In genomic region chr10:101394522-101395133, GRCh38 we compare ENCODE assay signal across 20 cellular contexts. TPM values are rescaled to one million over a fixed set of nuclear protein-coding genes. Genes with fewer than 3 reads are reported as not detected.
DNase-seq lines count a peak whose midpoint lies in the region; ATAC-seq and TF ChIP-seq lines count a peak whose summit lies in the region.
"Had no signal": no experiment of that assay in that cellular context is flagged by ENCODE, and none has a peak within 500 bp of the region (broad histone marks: within the 10 kb centered on the region; RNA-seq: fewer than 3 reads in every experiment).

No MANE protein-coding gene starts in this region.

- H3K27me3 Mint-ChIP-seq in MCF 10A (ENCODE audit: insufficient read depth, unreplicated experiment), result no peaks in the 10 kb centered on the region
- no peaks in the 10 kb centered on the region for H3K27me3 Mint-ChIP-seq in WTC11 (ENCODE audit: low read depth)
- H3K27me3 Mint-ChIP-seq: effector memory CD8-positive, alpha-beta T cell; stimulated activated naive CD8-positive, alpha-beta T cell treated with anti-CD3 and anti-CD28 coated beads, Interleukin-15, Interleukin-2, amounts not matched to agents 100 ng/mL and 50 ng/mL, for 24 hours had no signal

- no peak overlapping the region for H3K4me2 ChIP-seq in mammary epithelial cell (ENCODE audit: insufficient read depth, low read depth, low read length)

- DNase-seq in mammary epithelial cell (peak; percentile 27), MCF 10A (ENCODE audit: unreplicated experiment) (no peak), WTC11 (ENCODE audit: low spot score) (no peak), heart left ventricle (no peak), renal cortical epithelial cell (ENCODE audit: low read depth) (peak; percentile 13), colonic mucosa (no peak)
- DNase-seq in activated CD4-positive, alpha-beta T cell treated with anti-CD3 and anti-CD28 coated beads for 48 hours, result no peak
- DNase-seq: adrenal gland; cerebellar nuclear complex; effector memory CD8-positive, alpha-beta T cell; MV-4-11; NCI-H2029 treated with DMSO at 0.1 percent for 48 hours; NCI-H526 treated with DMSO at 0.1 percent for 48 hours; occipital lobe; transverse colon had no signal

- H3K9ac ChIP-seq in mammary epithelial cell (ENCODE audit: insufficient read depth, low read length) (no peak overlapping the region), colonic mucosa (ENCODE audit: low read depth in 2 of 2, low read length in 2 of 2) (no peak overlapping the region)
- H3K9ac ChIP-seq: BLaER1 treated with 17β-estradiol and CSF1 and Interleukin-3, amounts not matched to agents 10 nM and 100 nM had no signal

- H3K9me3 Mint-ChIP-seq in MCF 10A (ENCODE audit: unreplicated experiment), result no peaks in the 10 kb centered on the region
- H3K9me3 Mint-ChIP-seq in WTC11, result no peaks in the 10 kb centered on the region
- H3K9me3 Mint-ChIP-seq: effector memory CD8-positive, alpha-beta T cell; stimulated activated naive CD8-positive, alpha-beta T cell treated with anti-CD3 and anti-CD28 coated beads, Interleukin-15, Interleukin-2, amounts not matched to agents 100 ng/mL and 50 ng/mL, for 24 hours had no signal

- no peak for TF ChIP-seq POLR2A in heart left ventricle (IDR thresholded peaks at IDR 0.05)

- in situ Hi-C loops in mammary epithelial cell (cut with MboI; ENCODE audit: low sequenced_read_pairs in 2 of 2), result no loop called here

- BruUV-seq in mammary epithelial cell (replicated peaks; lab: Mats Ljungman, UMichigan), result no TSS peak
- no TSS peak for BruUV-seq in MCF 10A (replicated peaks; lab: Mats Ljungman, UMichigan)

- H3K79me2 ChIP-seq in mammary epithelial cell (ENCODE audit: insufficient read depth, low read length), result peaks cover 3% of the 10 kb centered on the region

- dilution Hi-C loops in mammary epithelial cell (cut with HindIII; ENCODE audit: low sequenced_read_pairs), result no loop called here

- POLR2A ChIA-PET in MCF 10A (lab: Yijun Ruan, JAX), result no interaction called here
- POLR2A ChIA-PET in WTC11 (lab: Charles Lee), result no interaction called here

- CTCF ChIA-PET in mammary epithelial cell (lab: Charles Lee; ENCODE audit: low non-redundant PET), result no interaction called here
- CTCF ChIA-PET in MCF 10A (lab: Yijun Ruan, JAX), result no interaction called here
- CTCF ChIA-PET in WTC11 (lab: Charles Lee), result no interaction called here

- intact Hi-C loops in mammary epithelial cell (cut with micrococcal nuclease), result no loop called here
- intact Hi-C loops in MCF 10A (cut with micrococcal nuclease), result no loop called here
- intact Hi-C loops in heart left ventricle (cut with DNase I), result no loop called here
- intact Hi-C loops in colonic mucosa (cut with DNase I), result no loop called here

- no peak overlapping the region for H3K4me3 Mint-ChIP-seq in MCF 10A (ENCODE audit: unreplicated experiment)
- H3K4me3 Mint-ChIP-seq in WTC11, result no peak overlapping the region
- H3K4me3 Mint-ChIP-seq: effector memory CD8-positive, alpha-beta T cell; stimulated activated naive CD8-positive, alpha-beta T cell treated with anti-CD3 and anti-CD28 coated beads, Interleukin-15, Interleukin-2, amounts not matched to agents 100 ng/mL and 50 ng/mL, for 24 hours had no signal

- peaks cover 4% of the 10 kb centered on the region for H3K4me1 ChIP-seq in mammary epithelial cell (ENCODE audit: insufficient read depth, low read length)
- H3K4me1 ChIP-seq in heart left ventricle, result peaks cover 0 to 25% (median 14%) of the 10 kb centered on the region in 12 donors
- no peaks in the 10 kb centered on the region for H3K4me1 ChIP-seq in colonic mucosa
- H3K4me1 ChIP-seq: adrenal gland had no signal

- H3K27me3 ChIP-seq in mammary epithelial cell (ENCODE audit: insufficient read depth, low read length) (no peaks in the 10 kb centered on the region), heart left ventricle (no peaks in the 10 kb centered on the region), colonic mucosa (no peaks in the 10 kb centered on the region)
- H3K27me3 ChIP-seq: adrenal gland; BLaER1 treated with 17β-estradiol and CSF1 and Interleukin-3, amounts not matched to agents 10 nM and 100 nM; transverse colon had no signal

- no peak overlapping the region for H2AFZ ChIP-seq in mammary epithelial cell (ENCODE audit: low read depth, low read length)

- TF ChIP-seq CTCF in mammary epithelial cell (conservative IDR thresholded peaks at IDR 0.05 in 1 of 2, IDR thresholded peaks at IDR 0.05 in 1 of 2; ENCODE audit: extremely low read depth in 1 of 2, insufficient read depth in 1 of 2, low read depth in 1 of 2, low read length in 2 of 2), result no peak
- no peak for TF ChIP-seq CTCF in MCF 10A (IDR thresholded peaks at IDR 0.05; ENCODE audit: unreplicated experiment)
- no peak for TF ChIP-seq CTCF in WTC11 (IDR thresholded peaks at IDR 0.05)
- TF ChIP-seq CTCF in heart left ventricle (IDR thresholded peaks at IDR 0.05), result no peak
- TF ChIP-seq CTCF in colonic mucosa (IDR thresholded peaks at IDR 0.05), result no peak

- H3K27ac ChIP-seq in mammary epithelial cell (ENCODE audit: insufficient read depth, low read depth, low read length) (no peak overlapping the region), heart left ventricle (peak overlapping the region in 4 of 12 donors; percentile 4 to 57 (median 18)), colonic mucosa (no peak overlapping the region)
- H3K27ac ChIP-seq: adrenal gland; BLaER1 treated with 17β-estradiol and CSF1 and Interleukin-3, amounts not matched to agents 10 nM and 100 nM; transverse colon had no signal

- no peaks in the 10 kb centered on the region for H3K9me3 ChIP-seq in mammary epithelial cell (replicated peaks; ENCODE audit: insufficient read depth, low read length)
- H3K9me3 ChIP-seq in heart left ventricle, result no peaks in the 10 kb centered on the region
- no peaks in the 10 kb centered on the region for H3K9me3 ChIP-seq in colonic mucosa
- H3K9me3 ChIP-seq: adrenal gland; BLaER1 treated with 17β-estradiol and CSF1 and Interleukin-3, amounts not matched to agents 10 nM and 100 nM; transverse colon had no signal

- ATAC-seq in WTC11 (no peak; the same call in 1 of the 2 replicates), heart left ventricle (peak; percentile 62 to 86 (median 70)), GM18868 (IDR thresholded peaks at IDR 0.05; ENCODE audit: unreplicated experiment) (no peak)
- ATAC-seq: activated CD4-positive, CD25-positive, alpha-beta regulatory T cell treated with anti-CD3 and anti-CD28 coated beads, Interleukin-2, amount 50 U/mL, for 24 hours; effector memory CD8-positive, alpha-beta T cell; sciatic nerve had no signal

- H3K4me3 ChIP-seq in mammary epithelial cell (replicated peaks in 1 of 3; ENCODE audit: insufficient read depth in 1 of 3, low read depth in 2 of 3, low read length in 3 of 3), result no peak overlapping the region
- no peak overlapping the region for H3K4me3 ChIP-seq in heart left ventricle
- H3K4me3 ChIP-seq in colonic mucosa, result no peak overlapping the region
- H3K4me3 ChIP-seq: adrenal gland; BLaER1 treated with 17β-estradiol and CSF1 and Interleukin-3, amounts not matched to agents 10 nM and 100 nM; transverse colon had no signal

- H3K4me1 Mint-ChIP-seq in MCF 10A (ENCODE audit: insufficient read depth, unreplicated experiment) (no peaks in the 10 kb centered on the region), WTC11 (no peaks in the 10 kb centered on the region; the same call in 1 of the 2 replicates)

- no peak overlapping the region for H3K27ac Mint-ChIP-seq in MCF 10A (ENCODE audit: low read depth, unreplicated experiment)
- H3K27ac Mint-ChIP-seq in WTC11, result peak overlapping the region; percentile 10; the same call in 1 of the 2 replicates
- H3K27ac Mint-ChIP-seq: stimulated activated naive CD8-positive, alpha-beta T cell treated with anti-CD3 and anti-CD28 coated beads, Interleukin-15, Interleukin-2, amounts not matched to agents 100 ng/mL and 50 ng/mL, for 24 hours had no signal

- no peaks in the 10 kb centered on the region for H4K20me1 ChIP-seq in mammary epithelial cell (ENCODE audit: insufficient read depth, low read length)

- peaks cover 9% of the 10 kb centered on the region for H3K36me3 Mint-ChIP-seq in MCF 10A (ENCODE audit: insufficient read depth, unreplicated experiment)
- H3K36me3 Mint-ChIP-seq in WTC11, result no peaks in the 10 kb centered on the region

- 72% methylated on average over 5 of the region's 5 CpGs for WGBS in mammary epithelial cell (ENCODE audit: low coverage, missing lambda C conversion rate)
- WGBS in heart left ventricle, 4 donors, result 52 to 61% (median 58%) methylated on average over 5 of the region's 5 CpGs

- H3K36me3 ChIP-seq in mammary epithelial cell (ENCODE audit: insufficient read depth, low read length), result no peaks in the 10 kb centered on the region
- H3K36me3 ChIP-seq in heart left ventricle, result peaks cover 0 to 3% (median 0%) of the 10 kb centered on the region in 9 donors
- no peaks in the 10 kb centered on the region for H3K36me3 ChIP-seq in colonic mucosa
- H3K36me3 ChIP-seq: adrenal gland, transverse colon had no signal

TF ChIP-seq in WTC11, 78 proteins besides CTCF, POLR2A, EP300 and RAD21 (continues in another document):
- TF ChIP-seq NR3C1 (CRISPR knock-in tag; conservative IDR thresholded peaks at IDR 0.05; ENCODE audit: low read depth), result no peak
- TF ChIP-seq AR (CRISPR knock-in tag; IDR thresholded peaks at IDR 0.05), result no peak
- TF ChIP-seq TEAD1 (CRISPR knock-in tag; IDR thresholded peaks at IDR 0.05), result no peak

RNA-seq across cellular contexts. Expression of gene BTRC, which starts 40.7 kb away (rescaled TPM):
- total RNA-seq in mammary epithelial cell, result 10 to 100 TPM; 12.3 to 20.3 TPM
- polyA plus RNA-seq in mammary epithelial cell, result 7.8 TPM
- polyA minus RNA-seq in mammary epithelial cell, result 12.5 TPM
- 19.4 and 25.2 TPM in 2 replicates for total RNA-seq in MCF 10A (2022)
- 20.6 to 22.4 TPM (median 22.2 TPM) in 3 replicates for total RNA-seq in WTC11 (2021)
- total RNA-seq in heart left ventricle, result 10 to 100 TPM; 21.2 to 53.5 (median 35.0) TPM
- polyA plus RNA-seq in heart left ventricle, result 10 to 100 TPM; 10.7 to 18.1 TPM
- total RNA-seq in renal cortical epithelial cell, result 4.7 and 19.6 TPM in 2 replicates
- total RNA-seq in colonic mucosa, result 10 to 100 TPM in 1 of 2 donors, 1 to 10 TPM in 1; 9.9 to 10.5 TPM

Comparison
In these comparisons a context has a peak if more than half of its experiments do, and no peak if none do; other contexts are left out.
1. DNase-seq: peak in mammary epithelial cell (single experiment) and renal cortical epithelial cell (single experiment); none in MCF 10A (single experiment), WTC11 (single experiment), heart left ventricle (0 of 5), activated CD4-positive, alpha-beta T cell treated with anti-CD3 and anti-CD28 coated beads for 48 hours (single experiment) and colonic mucosa (single experiment).
2. ATAC-seq: peak in heart left ventricle (4 of 4); none in WTC11 (single experiment) and GM18868 (single experiment).